In the genomic region with DNA sequence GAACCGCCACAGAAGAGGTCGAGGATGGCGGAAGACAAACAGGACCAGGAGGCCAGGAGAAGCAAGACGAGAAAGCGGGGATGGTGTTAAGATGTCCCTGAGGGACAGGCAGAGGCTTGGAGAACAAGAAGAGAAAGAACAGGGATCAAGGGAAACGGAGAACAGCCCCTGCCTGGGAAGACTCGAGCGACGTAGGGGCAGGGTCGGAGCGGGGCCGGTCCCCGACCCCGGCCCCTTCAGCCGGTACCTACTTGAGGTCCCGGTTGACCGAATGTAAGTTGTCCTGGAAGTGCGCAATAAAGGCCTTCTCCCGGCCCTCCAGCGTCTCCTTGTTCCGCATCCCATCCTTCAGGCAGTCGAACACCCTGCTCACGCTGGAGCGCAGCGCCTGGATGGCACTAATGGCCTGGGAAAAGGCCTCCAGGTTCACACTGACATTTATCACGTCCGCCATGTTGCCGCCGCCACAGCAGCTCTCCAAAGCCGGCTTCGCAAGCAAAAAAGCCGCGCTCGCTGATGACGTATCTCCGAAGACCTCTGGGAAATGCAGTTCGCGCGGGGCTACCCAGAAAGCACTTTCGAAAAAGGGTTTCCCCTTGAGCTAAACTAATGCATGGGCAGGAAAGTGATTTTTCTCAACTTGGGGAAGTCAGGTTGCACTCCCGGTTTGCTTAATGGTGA, we compare ENCODE assay signal across 8 cellular contexts.
DNase-seq lines count a peak whose midpoint lies in the region; ATAC-seq and TF ChIP-seq lines count a peak whose summit lies in the region.

TSS of gene MED27 (minus strand) at position 477 of the 681 bp plus-strand sequence. CDS start at position 454, 23 bp downstream.

- DNase-seq in NCI-H2081 treated with DMSO at 0.1 percent for 48 hours (lab: John Stamatoyannopoulos, UW) (peak; percentile 64), T1000 (lab: John Stamatoyannopoulos, UW) (peak; percentile 65), astrocyte of the hippocampus (ENCODE audit: low read depth, low spot score) (peak; percentile 96), hypothalamus (lab: John Stamatoyannopoulos, UW) (peak; percentile 33 to 97 (median 84)), retinal pigment epithelial cell (ENCODE audit: low read depth) (peak; percentile 57)

- H3K4me3 ChIP-seq in retinal pigment epithelial cell (ENCODE audit: low read length), result peak within 1 kb of the TSS; percentile 75

- ATAC-seq in HG02970 (IDR thresholded peaks at IDR 0.05; ENCODE audit: low FRiP score, unreplicated experiment) (peak; percentile 96), GM21526 (IDR thresholded peaks at IDR 0.05; ENCODE audit: low FRiP score, unreplicated experiment) (no peak)

- TF ChIP-seq CTCF in retinal pigment epithelial cell (conservative IDR thresholded peaks at IDR 0.05; ENCODE audit: low read depth, low read length), result no peak

- peak; percentile 58 for TF ChIP-seq POLR2A in GM15510 (IDR thresholded peaks at IDR 0.05; ENCODE audit: borderline replicate concordance, extremely low read depth, insufficient read length)
